Comparison of ENCODE assay signal across 18 cellular contexts in the genomic region with DNA sequence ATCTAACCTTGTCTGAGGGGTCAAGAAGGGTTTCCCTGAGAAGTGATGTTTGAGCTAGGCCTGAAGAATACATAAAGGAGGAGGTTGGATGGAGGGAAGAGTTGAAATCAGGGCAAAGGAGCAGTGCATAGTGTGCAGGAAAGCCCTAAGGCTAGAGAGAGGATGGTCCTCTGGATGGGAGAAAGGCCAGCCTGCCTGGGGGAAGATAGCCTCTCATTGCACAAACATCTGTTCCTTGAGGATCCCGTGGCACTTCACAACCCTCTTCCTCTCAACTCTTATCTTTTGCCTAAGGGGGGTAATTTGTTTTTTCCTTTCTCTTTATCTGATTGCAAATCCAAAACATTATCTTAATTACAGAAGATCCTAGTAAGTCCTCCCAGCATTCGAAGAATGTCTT.
"Had no signal": no experiment of that assay in that cellular context is flagged by ENCODE, and none has a peak within 500 bp of the region (broad histone marks: within the 10 kb centered on the region; RNA-seq: fewer than 3 reads in every experiment).

No MANE protein-coding gene starts in this region.

- H3K9me3 ChIP-seq: ascending aorta, esophagus squamous epithelium, lower lobe of right lung, right lobe of liver, spleen, tibial nerve had no signal

- DNase-seq: activated T-cell treated with anti-CD3 and anti-CD28 coated beads for 4 hours; esophagus squamous epithelium; glutamatergic neuron; immature natural killer cell; left cardiac atrium; lower lobe of right lung; natural killer cell; occipital lobe; right lobe of liver; spleen; stimulated activated CD4-positive, alpha-beta T cell treated with anti-CD3 and anti-CD28 coated beads, Interleukin-1b, Interleukin-23, amount 100 ng/mL, for 48 hours; stimulated activated naive B cell treated with anti-CD40 and anti-IgM and Interleukin-4, amounts not matched to agents 10 μg/mL and 1 μg/mL and 100 μg/mL, for 72 hours had no signal

- H3K27ac ChIP-seq: ascending aorta, cardiac muscle cell, esophagus squamous epithelium, lower lobe of right lung, right lobe of liver, tibial nerve, VCaP had no signal

- H3K27ac Mint-ChIP-seq: natural killer cell; progenitor cell of endocrine pancreas; stimulated activated naive B cell treated with anti-CD40 and anti-IgM and Interleukin-4, amounts not matched to agents 10 μg/mL and 1 μg/mL and 100 μg/mL, for 72 hours had no signal

- H3K4me1 ChIP-seq: lower lobe of right lung, right lobe of liver had no signal

- H3K27me3 Mint-ChIP-seq: activated naive CD8-positive, alpha-beta T cell; progenitor cell of endocrine pancreas; stimulated activated naive B cell treated with anti-CD40 and anti-IgM and Interleukin-4, amounts not matched to agents 10 μg/mL and 1 μg/mL and 100 μg/mL, for 72 hours had no signal

- H3K36me3 Mint-ChIP-seq: natural killer cell had no signal

- H3K4me1 Mint-ChIP-seq: immature natural killer cell; natural killer cell; stimulated activated naive B cell treated with anti-CD40 and anti-IgM and Interleukin-4, amounts not matched to agents 10 μg/mL and 1 μg/mL and 100 μg/mL, for 72 hours had no signal

- H3K9me3 Mint-ChIP-seq: immature natural killer cell; natural killer cell; stimulated activated naive B cell treated with anti-CD40 and anti-IgM and Interleukin-4, amounts not matched to agents 10 μg/mL and 1 μg/mL and 100 μg/mL, for 72 hours had no signal

- ATAC-seq: left cardiac atrium; lower lobe of right lung; natural killer cell; right lobe of liver; stimulated activated naive B cell treated with anti-CD40 and anti-IgM and Interleukin-4, amounts not matched to agents 10 μg/mL and 1 μg/mL and 100 μg/mL, for 72 hours had no signal

- H3K36me3 ChIP-seq: ascending aorta, cardiac muscle cell, lower lobe of right lung, right lobe of liver, tibial nerve had no signal

- H3K4me3 ChIP-seq: ascending aorta, cardiac muscle cell, esophagus squamous epithelium, lower lobe of right lung, right lobe of liver, spleen, tibial nerve had no signal

- H3K4me3 Mint-ChIP-seq: activated naive CD8-positive, alpha-beta T cell; immature natural killer cell; natural killer cell; stimulated activated naive B cell treated with anti-CD40 and anti-IgM and Interleukin-4, amounts not matched to agents 10 μg/mL and 1 μg/mL and 100 μg/mL, for 72 hours had no signal

- H3K27me3 ChIP-seq: ascending aorta, cardiac muscle cell, esophagus squamous epithelium, right lobe of liver, spleen, tibial nerve had no signal
